In genomic region chr12:10068634-10069033, GRCh38 we compare ENCODE assay signal across 10 cellular contexts. TPM values are rescaled to one million over a fixed set of nuclear protein-coding genes. Genes with fewer than 3 reads are reported as not detected.
DNase-seq lines count a peak whose midpoint lies in the region; ATAC-seq and TF ChIP-seq lines count a peak whose summit lies in the region.
"Had no signal": no experiment of that assay in that cellular context is flagged by ENCODE, and none has a peak within 500 bp of the region (broad histone marks: within the 10 kb centered on the region; RNA-seq: fewer than 3 reads in every experiment).

No MANE protein-coding gene starts in this region.

- WGBS in tibial nerve, 2 donors = 81 to 82% methylated on average over 1 of the region's 1 CpG

- peaks cover 0 to 6% (median 0%) of the 10 kb centered on the region in 3 donors for H3K36me3 ChIP-seq in tibial nerve

- peaks cover 0 to 23% (median 3%) of the 10 kb centered on the region in 4 donors for H3K4me1 ChIP-seq in tibial nerve

- no peak overlapping the region for H3K4me3 ChIP-seq in tibial nerve

- ATAC-seq in GM19035 (IDR thresholded peaks at IDR 0.05; ENCODE audit: unreplicated experiment) (no peak), GM18868 (IDR thresholded peaks at IDR 0.05; ENCODE audit: unreplicated experiment) (no peak), GM18870 (IDR thresholded peaks at IDR 0.05; ENCODE audit: unreplicated experiment) (no peak)

- H3K9me3 ChIP-seq in tibial nerve = no peaks in the 10 kb centered on the region

- DNase-seq in NOMO-1 treated with DMSO at 0.1 percent for 48 hours (lab: John Stamatoyannopoulos, UW; ENCODE audit: unreplicated experiment) = peak; percentile 95
- DNase-seq in dermis microvascular lymphatic vessel endothelial cell (ENCODE audit: low read depth in 2 of 2) = peak; percentile 48 to 68
- DNase-seq in lung microvascular endothelial cell (ENCODE audit: low read depth in 2 of 2) = peak; percentile 57 to 61
- no peak for DNase-seq in tibial nerve (ENCODE audit: low spot score in 2 of 2)
- no peak for DNase-seq in NCI-H2227 (lab: John Stamatoyannopoulos, UW; ENCODE audit: unreplicated experiment)
- DNase-seq: effector CD8-positive, alpha-beta T cell; NCI-H510A had no signal

- no peaks in the 10 kb centered on the region for H3K27me3 ChIP-seq in tibial nerve

- TF ChIP-seq EP300 in tibial nerve (IDR thresholded peaks at IDR 0.05) = peak in 1 of 2 donors; percentile 49

- TF ChIP-seq CTCF in tibial nerve (IDR thresholded peaks at IDR 0.05) = no peak

- peak overlapping the region in 3 of 4 donors; percentile 25 to 76 (median 73) for H3K27ac ChIP-seq in tibial nerve

- TF ChIP-seq POLR2A in tibial nerve (IDR thresholded peaks at IDR 0.05) = no peak

RNA-seq across cellular contexts. Expression of gene CLEC1A, which starts 30.2 kb away (rescaled TPM):
- total RNA-seq in dermis microvascular lymphatic vessel endothelial cell (12.1 and 14.9 TPM in 2 replicates), lung microvascular endothelial cell (12.5 and 14.4 TPM in 2 replicates), tibial nerve (10 to 100 TPM in 1 of 4 donors, 1 to 10 TPM in 3; 6.0 to 19.4 (median 8.4) TPM)

RNA-seq across cellular contexts. Expression of gene CLEC9A, which starts 38.2 kb away (rescaled TPM):
- total RNA-seq in dermis microvascular lymphatic vessel endothelial cell (not detected in 2 replicates), lung microvascular endothelial cell (not detected in 2 replicates), tibial nerve (under 1 TPM in 1 of 4 donors, not detected in 3; 0.21 TPM)

RNA-seq across cellular contexts. Expression of gene CLEC12B, which starts 58.2 kb away (rescaled TPM):
- total RNA-seq in dermis microvascular lymphatic vessel endothelial cell (not detected in 2 replicates), lung microvascular endothelial cell (under 0.01 TPM in 1 of 2 replicates, not detected in the other), tibial nerve (under 1 TPM in 1 of 4 donors, not detected in 3; 0.42 TPM)

Comparison
In these comparisons a context has a peak if more than half of its experiments do, and no peak if none do; other contexts are left out.
1. DNase-seq: peak in NOMO-1 treated with DMSO at 0.1 percent for 48 hours (single experiment), dermis microvascular lymphatic vessel endothelial cell (2 of 2) and lung microvascular endothelial cell (2 of 2); none in tibial nerve (0 of 2) and NCI-H2227 (single experiment).